In the genomic region with DNA sequence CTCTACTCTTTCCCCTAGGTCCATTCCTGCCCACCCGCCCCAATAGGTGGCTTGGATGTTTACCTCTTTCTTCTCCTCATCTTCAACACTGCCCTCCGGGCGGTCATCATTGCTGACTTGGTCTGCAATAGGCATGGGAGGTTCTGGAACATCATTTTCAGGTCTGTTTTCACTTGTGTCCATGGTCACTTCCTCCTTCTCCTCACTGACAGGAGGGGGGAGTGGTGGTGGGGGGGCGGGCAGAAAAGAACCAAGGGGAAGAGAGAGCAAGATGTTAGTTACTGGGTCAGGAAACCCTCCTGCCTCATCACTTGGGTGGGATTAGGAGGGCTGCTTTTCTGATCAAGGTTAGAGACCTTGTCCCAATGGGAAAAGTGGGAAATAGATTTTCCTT, we compare ENCODE assay signal across 11 cellular contexts. TPM values are rescaled to one million over a fixed set of nuclear protein-coding genes. Genes with fewer than 3 reads are reported as not detected.
DNase-seq lines count a peak whose midpoint lies in the region; ATAC-seq and TF ChIP-seq lines count a peak whose summit lies in the region.
"Had no signal": no experiment of that assay in that cellular context is flagged by ENCODE, and none has a peak within 500 bp of the region (broad histone marks: within the 10 kb centered on the region; RNA-seq: fewer than 3 reads in every experiment).

No MANE protein-coding gene starts in this region.

- H3K27ac ChIP-seq in left lung (peak overlapping the region; percentile 2 to 48), substantia nigra (ENCODE audit: low read depth, low read length, poor library complexity, severe bottlenecking) (peak overlapping the region; percentile 58)

- TF ChIP-seq CTCF in WI38 (IDR thresholded peaks at IDR 0.05; ENCODE audit: low read depth, low read length), result no peak
- TF ChIP-seq CTCF in left lung (IDR thresholded peaks at IDR 0.05), result no peak

- H3K4me1 ChIP-seq in left lung, result peaks cover 12 to 48% of the 10 kb centered on the region in 2 donors

- DNase-seq in activated naive CD4-positive, alpha-beta T cell treated with anti-CD3 and anti-CD28 coated beads, Interleukin-2, amount 50 U/mL, for 72 hours (ENCODE audit: low spot score in 2 of 2), result no peak
- no peak for DNase-seq in activated naive CD4-positive, alpha-beta T cell treated with anti-CD3 and anti-CD28 coated beads, Interleukin-2, amount 50 U/mL, for 16 hours
- DNase-seq in left lung (no peak), substantia nigra (lab: John Stamatoyannopoulos, UW) (no peak), H7 (no peak), midbrain (lab: John Stamatoyannopoulos, UW) (no peak), NCI-H1694 (lab: John Stamatoyannopoulos, UW) (no peak)
- DNase-seq: kidney glomerular epithelial cell had no signal

- H3K4me3 ChIP-seq in WI38 (ENCODE audit: low read depth, low read length), result peak overlapping the region; percentile 32; the same call in 1 of the 2 replicates
- H3K4me3 ChIP-seq in left lung, result no peak overlapping the region
- H3K4me3 ChIP-seq in H7 (ENCODE audit: insufficient read depth, low read depth, low read length), result no peak overlapping the region

- H3K36me3 Mint-ChIP-seq in activated naive CD4-positive, alpha-beta T cell treated with anti-CD3 and anti-CD28 coated beads, Interleukin-2, amount 50 U/mL, for 72 hours, result peaks cover 12 to 30% of the 10 kb centered on the region in 2 donors

- H3K9me3 ChIP-seq in left lung, result no peaks in the 10 kb centered on the region

- no peak for ATAC-seq in activated naive CD4-positive, alpha-beta T cell treated with anti-CD3 and anti-CD28 coated beads, Interleukin-2, amount 50 U/mL, for 72 hours
- no peak for ATAC-seq in left lung

- H3K27ac Mint-ChIP-seq in activated naive CD4-positive, alpha-beta T cell treated with anti-CD3 and anti-CD28 coated beads, Interleukin-2, amount 50 U/mL, for 72 hours, result peak overlapping the region; percentile 68 to 79

- H3K36me3 ChIP-seq in left lung (peaks cover 0 to 74% of the 10 kb centered on the region in 2 donors), H7 (replicated peaks; ENCODE audit: control insufficient read depth, insufficient read depth, low read length) (peaks cover 40% of the 10 kb centered on the region)

- intact Hi-C loops in left lung (cut with DNase I), result loop anchor here in 1 of 2 donors (5.0 kb wide), 1 partner anchor 38 kb away; no protein-coding TSS in a partner anchor

- no peaks in the 10 kb centered on the region for H3K27me3 ChIP-seq in left lung
- H3K27me3 ChIP-seq in H7 (ENCODE audit: control insufficient read depth, insufficient read depth, low read length), result no peaks in the 10 kb centered on the region

- no peaks in the 10 kb centered on the region for H3K9me3 Mint-ChIP-seq in activated naive CD4-positive, alpha-beta T cell treated with anti-CD3 and anti-CD28 coated beads, Interleukin-2, amount 50 U/mL, for 72 hours
- H3K9me3 Mint-ChIP-seq: stimulated activated naive CD8-positive, alpha-beta T cell treated with anti-CD3 and anti-CD28 coated beads, Interleukin-15, amount 100 ng/mL, for 72 hours; T-helper 2 cell treated with Interferon-gamma antibody and Interleukin-4, amounts not matched to agents 5 μg/mL and 100 μg/mL, for 36 hours had no signal

RNA-seq across cellular contexts. Expression of a gene that starts 12.1 kb away (rescaled TPM):
- 1 to 10 TPM; 1.1 to 1.4 TPM for total RNA-seq in activated naive CD4-positive, alpha-beta T cell treated with anti-CD3 and anti-CD28 coated beads, Interleukin-2, amount 50 U/mL, for 72 hours
- total RNA-seq in left lung, result 1 to 10 TPM; 6.1 to 9.2 TPM
- total RNA-seq in H7 (2014; rRNA removed; shearing (Covaris generic)), result 9.7 and 12.3 TPM in 2 replicates

RNA-seq across cellular contexts. Expression of a gene that starts 25.5 kb away (rescaled TPM):
- 100 to 1,000 TPM; 187 to 191 TPM for total RNA-seq in activated naive CD4-positive, alpha-beta T cell treated with anti-CD3 and anti-CD28 coated beads, Interleukin-2, amount 50 U/mL, for 72 hours
- 100 to 1,000 TPM; 137 to 159 TPM for total RNA-seq in left lung
- 83.4 and 89.5 TPM in 2 replicates for total RNA-seq in H7 (2014; rRNA removed; shearing (Covaris generic))

RNA-seq across cellular contexts. Expression of a gene that starts 25.9 kb away (rescaled TPM):
- 10 to 100 TPM; 36.5 to 49.1 TPM for total RNA-seq in activated naive CD4-positive, alpha-beta T cell treated with anti-CD3 and anti-CD28 coated beads, Interleukin-2, amount 50 U/mL, for 72 hours
- total RNA-seq in left lung, result 10 to 100 TPM; 52.6 to 67.6 TPM
- 73.7 and 97.8 TPM in 2 replicates for total RNA-seq in H7 (2014; rRNA removed; shearing (Covaris generic))

RNA-seq across cellular contexts. Expression of a gene that starts 27.4 kb away (rescaled TPM):
- total RNA-seq in activated naive CD4-positive, alpha-beta T cell treated with anti-CD3 and anti-CD28 coated beads, Interleukin-2, amount 50 U/mL, for 72 hours, result not detected
- total RNA-seq in left lung, result not detected
- not detected in 2 replicates for total RNA-seq in H7 (2014; rRNA removed; shearing (Covaris generic))

RNA-seq across cellular contexts. Expression of a gene that starts 34.7 kb away (rescaled TPM):
- total RNA-seq in activated naive CD4-positive, alpha-beta T cell treated with anti-CD3 and anti-CD28 coated beads, Interleukin-2, amount 50 U/mL, for 72 hours, result 100 to 1,000 TPM; 137 to 180 TPM
- total RNA-seq in left lung, result 100 to 1,000 TPM; 114 to 140 TPM
- 262 and 328 TPM in 2 replicates for total RNA-seq in H7 (2014; rRNA removed; shearing (Covaris generic))
